In genomic region chr3:15756505-15756904, GRCh38 we compare ENCODE assay signal across 15 cellular contexts.
"Had no signal": no experiment of that assay in that cellular context is flagged by ENCODE, and none has a peak within 500 bp of the region (broad histone marks: within the 10 kb centered on the region; RNA-seq: fewer than 3 reads in every experiment).

No MANE protein-coding gene starts in this region.

- H2AFZ ChIP-seq: hepatocyte had no signal

- H3K27ac ChIP-seq: hepatocyte, lower lobe of right lung, tibial artery had no signal

- ATAC-seq: activated naive CD8-positive, alpha-beta T cell treated with anti-CD3 and anti-CD28 coated beads, Interleukin-2, amount 50 U/mL, for 24 hours; left colon; lower lobe of right lung; stimulated activated memory B cell treated with anti-CD40 and anti-IgM and Interleukin-4, amounts not matched to agents 10 μg/mL and 1 μg/mL and 100 μg/mL, for 72 hours; T-cell had no signal

- H3K27me3 Mint-ChIP-seq: activated naive CD8-positive, alpha-beta T cell treated with anti-CD3 and anti-CD28 coated beads, Interleukin-2, amount 50 U/mL, for 24 hours; dendritic cell treated with granulocyte-macrophage colony-stimulating factor and Interleukin-4, amounts not matched to agents 40 ng/mL and 50 ng/mL, for 4 days; stimulated activated memory B cell treated with anti-CD40 and anti-IgM and Interleukin-4, amounts not matched to agents 10 μg/mL and 1 μg/mL and 100 μg/mL, for 72 hours; T-cell had no signal

- H3K36me3 ChIP-seq: lower lobe of right lung, tibial artery had no signal

- DNase-seq: activated CD4-positive, alpha-beta T cell treated with anti-CD3 and anti-CD28 coated beads, Interleukin-2, amount 50 U/mL, for 48 hours; activated naive CD4-positive, alpha-beta T cell treated with anti-CD3 and anti-CD28 coated beads for 36 hours; activated naive CD8-positive, alpha-beta T cell treated with anti-CD3 and anti-CD28 coated beads, Interleukin-2, amount 50 U/mL, for 24 hours; activated T-cell treated with anti-CD3 and anti-CD28 coated beads, Interleukin-2, amount 50 U/mL, for 1 hour; aorta; left colon; lower lobe of right lung; midbrain; stimulated activated CD4-positive, alpha-beta T cell treated with anti-CD3 and anti-CD28 coated beads, Interleukin-12 subunit alpha, Interleukin-12 subunit beta, amount 100 ng/mL, for 4 hours; T-cell; tibial artery had no signal

- H3K27me3 ChIP-seq: hepatocyte, tibial artery had no signal

- H3K27ac Mint-ChIP-seq: activated naive CD4-positive, alpha-beta T cell treated with anti-CD3 and anti-CD28 coated beads for 36 hours; activated naive CD8-positive, alpha-beta T cell treated with anti-CD3 and anti-CD28 coated beads, Interleukin-2, amount 50 U/mL, for 24 hours; activated T-helper 2 cell treated with anti-CD3 and anti-CD28 coated beads, Interferon-gamma antibody, Interleukin-2, Interleukin-4, amounts not matched to agents 10 μg/mL and 5 μg/mL and 100 μg/mL, durations not matched to agents 14 hours and 24 hours and 36 hours; dendritic cell treated with granulocyte-macrophage colony-stimulating factor and Interleukin-4, amounts not matched to agents 40 ng/mL and 50 ng/mL, for 4 days; stimulated activated memory B cell treated with anti-CD40 and anti-IgM and Interleukin-4, amounts not matched to agents 10 μg/mL and 1 μg/mL and 100 μg/mL, for 72 hours; T-cell had no signal

- H3K4me2 ChIP-seq: hepatocyte had no signal

- H3K9me3 Mint-ChIP-seq: activated naive CD4-positive, alpha-beta T cell treated with anti-CD3 and anti-CD28 coated beads for 36 hours; activated naive CD8-positive, alpha-beta T cell treated with anti-CD3 and anti-CD28 coated beads, Interleukin-2, amount 50 U/mL, for 24 hours; activated T-helper 2 cell treated with anti-CD3 and anti-CD28 coated beads, Interferon-gamma antibody, Interleukin-2, Interleukin-4, amounts not matched to agents 10 μg/mL and 5 μg/mL and 100 μg/mL, durations not matched to agents 14 hours and 24 hours and 36 hours; dendritic cell treated with granulocyte-macrophage colony-stimulating factor and Interleukin-4, amounts not matched to agents 40 ng/mL and 50 ng/mL, for 4 days; stimulated activated memory B cell treated with anti-CD40 and anti-IgM and Interleukin-4, amounts not matched to agents 10 μg/mL and 1 μg/mL and 100 μg/mL, for 72 hours; T-cell had no signal

- H3K9me3 ChIP-seq: lower lobe of right lung, tibial artery had no signal

- H3K79me2 ChIP-seq: hepatocyte had no signal

- H3K4me3 ChIP-seq: hepatocyte, lower lobe of right lung, tibial artery had no signal

- H3K4me3 Mint-ChIP-seq: activated naive CD4-positive, alpha-beta T cell treated with anti-CD3 and anti-CD28 coated beads for 36 hours; activated naive CD8-positive, alpha-beta T cell treated with anti-CD3 and anti-CD28 coated beads, Interleukin-2, amount 50 U/mL, for 24 hours; dendritic cell treated with granulocyte-macrophage colony-stimulating factor and Interleukin-4, amounts not matched to agents 40 ng/mL and 50 ng/mL, for 4 days; stimulated activated memory B cell treated with anti-CD40 and anti-IgM and Interleukin-4, amounts not matched to agents 10 μg/mL and 1 μg/mL and 100 μg/mL, for 72 hours; T-cell had no signal
